28 cellular contexts compared by ENCODE assay signal in genomic region chr4:1613099-1613495, GRCh38.
"Had no signal": no experiment of that assay in that cellular context is flagged by ENCODE, and none has a peak within 500 bp of the region (broad histone marks: within the 10 kb centered on the region; RNA-seq: fewer than 3 reads in every experiment).

No MANE protein-coding gene starts in this region.

- H3K27ac ChIP-seq: brain microvascular endothelial cell, coronary artery, dorsolateral prefrontal cortex, gastroesophageal sphincter had no signal

- ATAC-seq: activated T-cell treated with anti-CD3 and anti-CD28 coated beads, Interleukin-2, amount 50 U/mL, for 72 hours; esophagus mucosa; gastroesophageal sphincter had no signal

- H3K4me3 ChIP-seq: coronary artery, dorsolateral prefrontal cortex, gastroesophageal sphincter had no signal

- H3K4me3 Mint-ChIP-seq: activated CD4-positive, alpha-beta memory T cell treated with anti-CD3 and anti-CD28 coated beads, Interleukin-2, amount 10 ng/mL, durations not matched to agents 7 days and 5 days; activated CD4-positive, alpha-beta T cell treated with anti-CD3 and anti-CD28 coated beads, Interleukin-2, amount 10 ng/mL, durations not matched to agents 7 days and 5 days; activated naive CD8-positive, alpha-beta T cell; activated T-cell treated with anti-CD3 and anti-CD28 coated beads, Interleukin-2, amount 50 U/mL, for 24 hours; activated T-cell treated with anti-CD3 and anti-CD28 coated beads, Interleukin-2, amount 50 U/mL, for 72 hours; central memory CD8-positive, alpha-beta T cell; dendritic cell treated with granulocyte-macrophage colony-stimulating factor and Interleukin-4, amounts not matched to agents 40 ng/mL and 50 ng/mL, for 4 days; endodermal cell had no signal

- H3K4me1 ChIP-seq: gastroesophageal sphincter had no signal

- FAIRE-seq: astrocyte had no signal

- DNase-seq: activated CD4-positive, alpha-beta memory T cell treated with anti-CD3 and anti-CD28 coated beads, Interleukin-2, amount 10 ng/mL, durations not matched to agents 7 days and 5 days; activated CD4-positive, alpha-beta T cell treated with anti-CD3 and anti-CD28 coated beads for 1 hour; activated CD4-positive, alpha-beta T cell treated with anti-CD3 and anti-CD28 coated beads for 4 hours; activated CD4-positive, alpha-beta T cell treated with anti-CD3 and anti-CD28 coated beads, Interleukin-2, amount 10 ng/mL, durations not matched to agents 7 days and 5 days; activated CD4-positive, alpha-beta T cell treated with anti-CD3 and anti-CD28 coated beads, Interleukin-2, amount 50 U/mL, for 4 hours; activated CD8-positive, alpha-beta memory T cell treated with anti-CD3 and anti-CD28 coated beads, Interleukin-2, amount 50 U/mL, for 48 hours; activated gamma-delta T cell; activated naive CD4-positive, alpha-beta T cell treated with anti-CD3 and anti-CD28 coated beads, Interleukin-2, amount 50 U/mL, for 16 hours; activated naive CD4-positive, alpha-beta T cell treated with Interleukin-2 at 50 U/mL for 16 hours; activated T-cell treated with anti-CD3 and anti-CD28 coated beads for 4 hours; activated T-cell treated with anti-CD3 and anti-CD28 coated beads, Interleukin-2, amount 50 U/mL, for 24 hours; activated T-cell treated with anti-CD3 and anti-CD28 coated beads, Interleukin-2, amount 50 U/mL, for 72 hours; amniotic stem cell; anterior cingulate cortex; brain microvascular endothelial cell; dorsolateral prefrontal cortex; effector memory CD4-positive, alpha-beta T cell; endodermal cell; foreskin melanocyte; head of caudate nucleus; T-helper 2 cell had no signal

- H3K36me3 ChIP-seq: brain microvascular endothelial cell, gastroesophageal sphincter had no signal

- H3K36me3 Mint-ChIP-seq: activated naive CD8-positive, alpha-beta T cell had no signal

- H3K4me1 Mint-ChIP-seq: endodermal cell had no signal

- H3K27me3 ChIP-seq: brain microvascular endothelial cell, dorsolateral prefrontal cortex had no signal

- H3K27me3 Mint-ChIP-seq: activated CD4-positive, alpha-beta memory T cell treated with anti-CD3 and anti-CD28 coated beads, Interleukin-2, amount 10 ng/mL, durations not matched to agents 7 days and 5 days; activated CD4-positive, alpha-beta T cell treated with anti-CD3 and anti-CD28 coated beads, Interleukin-2, amount 10 ng/mL, durations not matched to agents 7 days and 5 days; activated naive CD8-positive, alpha-beta T cell; activated T-cell treated with anti-CD3 and anti-CD28 coated beads, Interleukin-2, amount 50 U/mL, for 24 hours; central memory CD8-positive, alpha-beta T cell; dendritic cell treated with granulocyte-macrophage colony-stimulating factor and Interleukin-4, amounts not matched to agents 40 ng/mL and 50 ng/mL, for 4 days had no signal

- H3K27ac Mint-ChIP-seq: activated naive CD8-positive, alpha-beta T cell; activated T-cell treated with anti-CD3 and anti-CD28 coated beads, Interleukin-2, amount 50 U/mL, for 24 hours; activated T-cell treated with anti-CD3 and anti-CD28 coated beads, Interleukin-2, amount 50 U/mL, for 72 hours; dendritic cell treated with granulocyte-macrophage colony-stimulating factor and Interleukin-4, amounts not matched to agents 40 ng/mL and 50 ng/mL, for 4 days; endodermal cell had no signal
